In the genomic region with DNA sequence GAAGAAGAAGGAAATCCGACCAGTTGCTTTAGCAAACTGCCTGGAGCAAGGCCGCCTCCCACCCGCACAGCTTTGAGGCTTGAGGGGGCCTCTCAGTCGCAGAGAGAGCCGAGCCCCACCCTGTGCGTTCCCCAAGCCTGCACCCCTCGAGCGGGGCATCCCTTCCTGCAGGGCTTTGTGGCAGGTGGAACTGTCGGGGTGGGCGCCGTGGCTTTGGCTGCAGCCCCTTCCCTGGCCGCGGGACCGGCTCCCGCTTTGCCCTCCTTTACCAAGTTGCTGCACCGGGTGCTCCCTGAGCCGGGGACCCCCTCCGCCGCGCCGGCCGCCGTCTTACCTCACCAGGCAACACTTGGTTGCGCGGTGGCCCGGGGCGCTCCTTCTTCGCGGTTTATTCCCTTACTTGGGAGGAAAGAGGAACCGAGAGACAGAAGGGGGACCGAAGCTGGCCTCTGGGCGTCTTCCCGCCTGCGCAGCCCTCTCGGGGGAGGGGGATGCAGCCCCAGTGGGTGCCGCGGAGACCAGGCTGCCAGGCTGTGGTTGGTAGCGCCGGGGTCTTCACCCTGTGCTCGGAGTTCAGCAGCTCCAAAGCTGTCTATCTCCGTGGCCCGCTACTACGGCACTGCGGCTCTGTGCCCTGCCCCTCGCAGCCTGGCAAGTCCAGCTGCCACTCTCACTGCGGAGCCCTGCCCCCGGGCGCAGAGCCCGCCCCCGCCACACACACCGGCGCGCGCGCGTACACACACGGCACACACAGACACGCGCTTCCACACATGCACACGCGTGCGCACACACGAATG, we compare ENCODE assay signal across 8 cellular contexts. TPM values are rescaled to one million over a fixed set of nuclear protein-coding genes. Genes with fewer than 3 reads are reported as not detected.
DNase-seq lines count a peak whose midpoint lies in the region; ATAC-seq, FAIRE-seq and TF ChIP-seq lines count a peak whose summit lies in the region.

A gene (minus strand): TSS at position 623 of the 797 bp plus-strand sequence. CDS start 41,775 bp downstream, outside the sequence.

- peaks cover 53% of the 10 kb centered on the region for H3K27me3 ChIP-seq in SK-N-SH (ENCODE audit: insufficient read depth)

- H3K27ac ChIP-seq in SK-N-SH (ENCODE audit: low read depth in 2 of 2, low read length in 1 of 2) = no peak within 1 kb of the TSS

- peak within 1 kb of the TSS; percentile 47 to 60 for H3K4me3 ChIP-seq in SK-N-SH (ENCODE audit: low read depth in 2 of 2, low read length in 1 of 2)

- H3K9me3 ChIP-seq in SK-N-SH = no peaks in the 10 kb centered on the region

- DNase-seq in COLO668 (lab: John Stamatoyannopoulos, UW; ENCODE audit: unreplicated experiment) (peak; percentile 70), GM19239 (ENCODE audit: insufficient read length, low spot score) (peak; percentile 38), SK-N-SH (peak; percentile 90), medulla oblongata (ENCODE audit: extremely low spot score) (peak; percentile 66), HK-2 (ENCODE audit: unreplicated experiment) (no peak)
- DNase-seq in stimulated activated naive CD8-positive, alpha-beta T cell treated with anti-CD3 and anti-CD28 coated beads, Interleukin-15, Interleukin-2, amounts not matched to agents 100 U/mL and 50 U/mL, for 24 hours = peak; percentile 42

- peaks cover 0 to 14% of the 10 kb centered on the region in 2 experiments; a peak in 1 of 4 replicates for H3K4me1 ChIP-seq in SK-N-SH (ENCODE audit: control insufficient read depth in 1 of 2, insufficient read depth in 2 of 2, low read depth in 1 of 2, low read length in 1 of 2)

- peak within 1 kb of the TSS; percentile 87 for H3K4me3 Mint-ChIP-seq in dendritic cell treated with granulocyte-macrophage colony-stimulating factor and Interleukin-4, amounts not matched to agents 40 ng/mL and 50 ng/mL, for 4 days

- H3K27ac Mint-ChIP-seq in dendritic cell treated with granulocyte-macrophage colony-stimulating factor and Interleukin-4, amounts not matched to agents 40 ng/mL and 50 ng/mL, for 4 days = peak within 1 kb of the TSS; percentile 48

- peak; percentile 74 for ATAC-seq in HG03439 (IDR thresholded peaks at IDR 0.05; ENCODE audit: unreplicated experiment)
- ATAC-seq in stimulated activated naive CD8-positive, alpha-beta T cell treated with anti-CD3 and anti-CD28 coated beads, Interleukin-15, Interleukin-2, amounts not matched to agents 100 U/mL and 50 U/mL, for 24 hours = peak; percentile 72

- TF ChIP-seq RAD21 in SK-N-SH (IDR thresholded peaks at IDR 0.05; ENCODE audit: low read length) = no peak

- no peaks in the 10 kb centered on the region for H3F3A ChIP-seq in SK-N-SH (replicated peaks; ENCODE audit: insufficient read depth)

- intact Hi-C loops in dendritic cell treated with granulocyte-macrophage colony-stimulating factor and Interleukin-4, amounts not matched to agents 40 ng/mL and 50 ng/mL, for 4 days (cut with micrococcal nuclease) = loop anchor here (1.0 kb wide), 1 partner anchor 20 kb away; no protein-coding TSS in a partner anchor

- H3K79me2 ChIP-seq in SK-N-SH (ENCODE audit: insufficient read depth) = no peaks in the 10 kb centered on the region

- no peaks in the 10 kb centered on the region for H3K36me3 ChIP-seq in SK-N-SH (replicated peaks in 1 of 2; ENCODE audit: control insufficient read depth in 1 of 2, insufficient read depth in 2 of 2, low read length in 1 of 2)

- CTCF ChIA-PET in SK-N-SH (lab: Yijun Ruan, JAX) = interaction anchor here (1.4 kb wide), 1 partner anchor 84 kb away, joined by 3 read pairs; no protein-coding TSS in a partner anchor

- TF ChIP-seq EP300 in SK-N-SH (IDR thresholded peaks at IDR 0.05; ENCODE audit: borderline replicate concordance in 1 of 2, low read depth in 1 of 2, low read length in 1 of 2) = no peak

- H3K4me2 ChIP-seq in SK-N-SH = peak within 1 kb of the TSS; percentile 71

- FAIRE-seq in GM19239 (lab: Jason Lieb, UNC) = no peak

- no peaks in the 10 kb centered on the region for H3K36me3 Mint-ChIP-seq in dendritic cell treated with granulocyte-macrophage colony-stimulating factor and Interleukin-4, amounts not matched to agents 40 ng/mL and 50 ng/mL, for 4 days (ENCODE audit: low read depth)

- peaks cover 79% of the 10 kb centered on the region for H3K4me1 Mint-ChIP-seq in dendritic cell treated with granulocyte-macrophage colony-stimulating factor and Interleukin-4, amounts not matched to agents 40 ng/mL and 50 ng/mL, for 4 days (ENCODE audit: low read depth)

- peaks cover 26% of the 10 kb centered on the region for H3K27me3 Mint-ChIP-seq in dendritic cell treated with granulocyte-macrophage colony-stimulating factor and Interleukin-4, amounts not matched to agents 40 ng/mL and 50 ng/mL, for 4 days

- POLR2A ChIA-PET in SK-N-SH (lab: Yijun Ruan, JAX) = no interaction called here

- H4K20me1 ChIP-seq in SK-N-SH (ENCODE audit: insufficient read depth) = no peaks in the 10 kb centered on the region

- H3K9me3 Mint-ChIP-seq in dendritic cell treated with granulocyte-macrophage colony-stimulating factor and Interleukin-4, amounts not matched to agents 40 ng/mL and 50 ng/mL, for 4 days = no peaks in the 10 kb centered on the region

- 3% methylated on average over 30 of the region's 63 CpGs for WGBS in SK-N-SH (ENCODE audit: low lambda C conversion rate)

- no peak within 1 kb of the TSS for H3K9ac ChIP-seq in SK-N-SH

- H2AFZ ChIP-seq in SK-N-SH (ENCODE audit: low read depth) = no peak within 1 kb of the TSS

- TF ChIP-seq CTCF in SK-N-SH (IDR thresholded peaks at IDR 0.05) = no peak

- no peaks in the 10 kb centered on the region for H3K9me2 ChIP-seq in SK-N-SH

TF ChIP-seq in SK-N-SH, 30 proteins besides CTCF, POLR2A, EP300 and RAD21 (continues in another document):
- TF ChIP-seq, protein P1, sequence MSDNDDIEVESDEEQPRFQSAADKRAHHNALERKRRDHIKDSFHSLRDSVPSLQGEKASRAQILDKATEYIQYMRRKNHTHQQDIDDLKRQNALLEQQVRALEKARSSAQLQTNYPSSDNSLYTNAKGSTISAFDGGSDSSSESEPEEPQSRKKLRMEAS (IDR thresholded peaks at IDR 0.05; ENCODE audit: low read depth) = no peak
- TF ChIP-seq TAF1 (IDR thresholded peaks at IDR 0.05; ENCODE audit: borderline replicate concordance, low read depth, low read length) (no peak), POLR2AphosphoS5 (IDR thresholded peaks at IDR 0.05; ENCODE audit: low read depth, low read length) (no peak), YY1 (IDR thresholded peaks at IDR 0.05; ENCODE audit: low read depth) (no peak), NRF1 (IDR thresholded peaks at IDR 0.05; ENCODE audit: low read depth, low read length) (peak; percentile 29; the same call in 1 of the 2 replicates), GATA2 (CRISPR knock-in tag; IDR thresholded peaks at IDR 0.05) (no peak), MXI1 (IDR thresholded peaks at IDR 0.05; ENCODE audit: low read depth, low read length) (peak; percentile 64; the same call in 1 of the 2 replicates), FOSL2 (IDR thresholded peaks at IDR 0.05; ENCODE audit: borderline replicate concordance, low read depth) (no peak)
- TF ChIP-seq, protein P2, sequence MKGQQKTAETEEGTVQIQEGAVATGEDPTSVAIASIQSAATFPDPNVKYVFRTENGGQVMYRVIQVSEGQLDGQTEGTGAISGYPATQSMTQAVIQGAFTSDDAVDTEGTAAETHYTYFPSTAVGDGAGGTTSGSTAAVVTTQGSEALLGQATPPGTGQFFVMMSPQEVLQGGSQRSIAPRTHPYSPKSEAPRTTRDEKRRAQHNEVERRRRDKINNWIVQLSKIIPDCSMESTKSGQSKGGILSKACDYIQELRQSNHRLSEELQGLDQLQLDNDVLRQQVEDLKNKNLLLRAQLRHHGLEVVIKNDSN (IDR thresholded peaks at IDR 0.05; ENCODE audit: borderline replicate concordance, low read depth) = no peak
- TF ChIP-seq, protein P3, sequence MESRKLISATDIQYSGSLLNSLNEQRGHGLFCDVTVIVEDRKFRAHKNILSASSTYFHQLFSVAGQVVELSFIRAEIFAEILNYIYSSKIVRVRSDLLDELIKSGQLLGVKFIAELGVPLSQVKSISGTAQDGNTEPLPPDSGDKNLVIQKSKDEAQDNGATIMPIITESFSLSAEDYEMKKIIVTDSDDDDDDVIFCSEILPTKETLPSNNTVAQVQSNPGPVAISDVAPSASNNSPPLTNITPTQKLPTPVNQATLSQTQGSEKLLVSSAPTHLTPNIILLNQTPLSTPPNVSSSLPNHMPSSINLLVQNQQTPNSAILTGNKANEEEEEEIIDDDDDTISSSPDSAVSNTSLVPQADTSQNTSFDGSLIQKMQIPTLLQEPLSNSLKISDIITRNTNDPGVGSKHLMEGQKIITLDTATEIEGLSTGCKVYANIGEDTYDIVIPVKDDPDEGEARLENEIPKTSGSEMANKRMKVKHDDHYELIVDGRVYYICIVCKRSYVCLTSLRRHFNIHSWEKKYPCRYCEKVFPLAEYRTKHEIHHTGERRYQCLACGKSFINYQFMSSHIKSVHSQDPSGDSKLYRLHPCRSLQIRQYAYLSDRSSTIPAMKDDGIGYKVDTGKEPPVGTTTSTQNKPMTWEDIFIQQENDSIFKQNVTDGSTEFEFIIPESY (IDR thresholded peaks at IDR 0.05; ENCODE audit: borderline replicate concordance, low read depth) = no peak
- TF ChIP-seq, protein P4, sequence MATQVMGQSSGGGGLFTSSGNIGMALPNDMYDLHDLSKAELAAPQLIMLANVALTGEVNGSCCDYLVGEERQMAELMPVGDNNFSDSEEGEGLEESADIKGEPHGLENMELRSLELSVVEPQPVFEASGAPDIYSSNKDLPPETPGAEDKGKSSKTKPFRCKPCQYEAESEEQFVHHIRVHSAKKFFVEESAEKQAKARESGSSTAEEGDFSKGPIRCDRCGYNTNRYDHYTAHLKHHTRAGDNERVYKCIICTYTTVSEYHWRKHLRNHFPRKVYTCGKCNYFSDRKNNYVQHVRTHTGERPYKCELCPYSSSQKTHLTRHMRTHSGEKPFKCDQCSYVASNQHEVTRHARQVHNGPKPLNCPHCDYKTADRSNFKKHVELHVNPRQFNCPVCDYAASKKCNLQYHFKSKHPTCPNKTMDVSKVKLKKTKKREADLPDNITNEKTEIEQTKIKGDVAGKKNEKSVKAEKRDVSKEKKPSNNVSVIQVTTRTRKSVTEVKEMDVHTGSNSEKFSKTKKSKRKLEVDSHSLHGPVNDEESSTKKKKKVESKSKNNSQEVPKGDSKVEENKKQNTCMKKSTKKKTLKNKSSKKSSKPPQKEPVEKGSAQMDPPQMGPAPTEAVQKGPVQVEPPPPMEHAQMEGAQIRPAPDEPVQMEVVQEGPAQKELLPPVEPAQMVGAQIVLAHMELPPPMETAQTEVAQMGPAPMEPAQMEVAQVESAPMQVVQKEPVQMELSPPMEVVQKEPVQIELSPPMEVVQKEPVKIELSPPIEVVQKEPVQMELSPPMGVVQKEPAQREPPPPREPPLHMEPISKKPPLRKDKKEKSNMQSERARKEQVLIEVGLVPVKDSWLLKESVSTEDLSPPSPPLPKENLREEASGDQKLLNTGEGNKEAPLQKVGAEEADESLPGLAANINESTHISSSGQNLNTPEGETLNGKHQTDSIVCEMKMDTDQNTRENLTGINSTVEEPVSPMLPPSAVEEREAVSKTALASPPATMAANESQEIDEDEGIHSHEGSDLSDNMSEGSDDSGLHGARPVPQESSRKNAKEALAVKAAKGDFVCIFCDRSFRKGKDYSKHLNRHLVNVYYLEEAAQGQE (IDR thresholded peaks at IDR 0.05; ENCODE audit: low read depth, low read length) = no peak

RNA-seq across cellular contexts. Expression of the gene that starts here (rescaled TPM):
- polyA plus RNA-seq in SK-N-SH (2012; rRNA removed) = 0.12 and 0.13 TPM in 2 replicates
- polyA plus RNA-seq in SK-N-SH (2012; cell fraction: cytosol; rRNA removed) = 0.19 and 0.22 TPM in 2 replicates
- 0.07 and 0.11 TPM in 2 replicates for polyA plus RNA-seq in SK-N-SH (2012; cell fraction: nucleus; rRNA removed)

Comparison
In these comparisons a context has a peak if more than half of its experiments do, and no peak if none do; other contexts are left out.
1. Peak in DNase-seq, H3K4me3 ChIP-seq and H3K4me2 ChIP-seq in SK-N-SH; RNA of the gene not detected or under 1 TPM.